ENCODE assay signal across 27 cellular contexts in genomic region chr5:175027390-175027789, GRCh38.
"Had no signal": no experiment of that assay in that cellular context is flagged by ENCODE, and none has a peak within 500 bp of the region (broad histone marks: within the 10 kb centered on the region; RNA-seq: fewer than 3 reads in every experiment).

No MANE protein-coding gene starts in this region.

- H3K9me3 ChIP-seq: esophagus squamous epithelium, gastroesophageal sphincter, lower lobe of right lung, mucosa of descending colon had no signal

- FAIRE-seq: colon, endometrium, frontal cortex, kidney had no signal

- H2AFZ ChIP-seq: hepatocyte had no signal

- DNase-seq: dermis blood vessel endothelial cell; effector CD8-positive, alpha-beta T cell; effector memory CD8-positive, alpha-beta T cell; endodermal cell; esophagus squamous epithelium; foreskin fibroblast; heart left ventricle; hypothalamus; immature natural killer cell; islet precursor cell; kidney; kidney glomerular epithelial cell; left colon; left lung; left ventricle myocardium superior; lower lobe of right lung; mesenchymal stem cell; mucosa of descending colon; naive B cell had no signal

- ATAC-seq: effector memory CD8-positive, alpha-beta T cell; esophagus mucosa; gastroesophageal sphincter; heart left ventricle; left colon; left lung; left ventricle myocardium superior; lower lobe of right lung; mucosa of descending colon had no signal

- H3K27me3 ChIP-seq: esophagus squamous epithelium, gastroesophageal sphincter, heart left ventricle, hepatocyte, left lung had no signal

- H3K4me2 ChIP-seq: hepatocyte had no signal

- H3K36me3 ChIP-seq: esophagus squamous epithelium, gastroesophageal sphincter, heart left ventricle, left lung, lower lobe of right lung had no signal

- H3K4me3 ChIP-seq: coronary artery, esophagus squamous epithelium, gastroesophageal sphincter, heart left ventricle, hepatocyte, left lung, lower lobe of right lung, mucosa of descending colon had no signal

- H3K4me1 ChIP-seq: gastroesophageal sphincter, heart left ventricle, left lung, lower lobe of right lung had no signal

- H3K79me2 ChIP-seq: hepatocyte had no signal

- H3K27ac ChIP-seq: coronary artery, epithelial cell of prostate, esophagus squamous epithelium, gastroesophageal sphincter, heart left ventricle, hepatocyte, left lung, lower lobe of right lung had no signal
